In genomic region chr3:128875556-128876120, GRCh38 we compare ENCODE assay signal across 8 cellular contexts. TPM values are rescaled to one million over a fixed set of nuclear protein-coding genes. Genes with fewer than 3 reads are reported as not detected.
DNase-seq lines count a peak whose midpoint lies in the region; ATAC-seq and TF ChIP-seq lines count a peak whose summit lies in the region.

No MANE protein-coding gene starts in this region.

- H3K27ac ChIP-seq in smooth muscle cell (ENCODE audit: low read depth), result no peak overlapping the region

- H3K4me1 ChIP-seq in smooth muscle cell (ENCODE audit: low read depth), result peaks cover 18% of the 10 kb centered on the region

- H3K4me3 ChIP-seq in fibroblast of mammary gland (ENCODE audit: control insufficient read depth, low read depth, low read length) (no peak overlapping the region), smooth muscle cell (no peak overlapping the region)

- TF ChIP-seq CTCF in fibroblast of mammary gland (conservative IDR thresholded peaks at IDR 0.05; ENCODE audit: control insufficient read depth, insufficient read depth, low read depth, low read length) (peak; percentile 40), smooth muscle cell (IDR thresholded peaks at IDR 0.05; ENCODE audit: borderline replicate concordance, insufficient read depth, poor library complexity, severe bottlenecking) (peak; percentile 42)

- no peak overlapping the region for H3K9ac ChIP-seq in smooth muscle cell (ENCODE audit: low read depth)

- peaks cover 7% of the 10 kb centered on the region for H3K36me3 Mint-ChIP-seq in activated CD8-positive, alpha-beta memory T cell treated with anti-CD3 and anti-CD28 coated beads, Interleukin-2, amount 10 ng/mL, durations not matched to agents 7 days and 5 days

- CTCF ChIA-PET in activated CD8-positive, alpha-beta memory T cell treated with anti-CD3 and anti-CD28 coated beads, Interleukin-2, amount 10 ng/mL, durations not matched to agents 7 days and 5 days (lab: Charles Lee), result interaction anchor here (0.6 to 6.1 kb wide), 13 partner anchors 7 to 370 kb away, joined by 3 to 40 read pairs (median 4); no protein-coding TSS in a partner anchor

- H2AFZ ChIP-seq in smooth muscle cell (ENCODE audit: low read depth), result no peak overlapping the region

- 55% methylated on average over 12 of the region's 12 CpGs for WGBS in smooth muscle cell (ENCODE audit: low lambda C conversion rate)

- H3K36me3 ChIP-seq in smooth muscle cell (ENCODE audit: low read depth), result no peaks in the 10 kb centered on the region

- H3K27me3 Mint-ChIP-seq in activated CD8-positive, alpha-beta memory T cell treated with anti-CD3 and anti-CD28 coated beads, Interleukin-2, amount 10 ng/mL, durations not matched to agents 7 days and 5 days, result peaks cover 3% of the 10 kb centered on the region

- peak; percentile 31 for ATAC-seq in activated CD8-positive, alpha-beta memory T cell treated with anti-CD3 and anti-CD28 coated beads, Interleukin-2, amount 10 ng/mL, durations not matched to agents 7 days and 5 days
- no peak for ATAC-seq in HG02973 (IDR thresholded peaks at IDR 0.05; ENCODE audit: unreplicated experiment)
- ATAC-seq in GM21786 (IDR thresholded peaks at IDR 0.05; ENCODE audit: unreplicated experiment), result no peak

- H3K4me3 Mint-ChIP-seq in activated CD8-positive, alpha-beta memory T cell treated with anti-CD3 and anti-CD28 coated beads, Interleukin-2, amount 10 ng/mL, durations not matched to agents 7 days and 5 days, result no peak overlapping the region

- no peak overlapping the region for H3K4me2 ChIP-seq in smooth muscle cell

- H3K79me2 ChIP-seq in smooth muscle cell (ENCODE audit: low read depth), result peaks cover 10% of the 10 kb centered on the region

- H3K4me1 Mint-ChIP-seq in activated CD8-positive, alpha-beta memory T cell treated with anti-CD3 and anti-CD28 coated beads, Interleukin-2, amount 10 ng/mL, durations not matched to agents 7 days and 5 days, result peaks cover 34% of the 10 kb centered on the region

- H3K9me3 ChIP-seq in smooth muscle cell (replicated peaks; ENCODE audit: low read depth), result no peaks in the 10 kb centered on the region

- H3K27ac Mint-ChIP-seq in activated CD8-positive, alpha-beta memory T cell treated with anti-CD3 and anti-CD28 coated beads, Interleukin-2, amount 10 ng/mL, durations not matched to agents 7 days and 5 days, result no peak overlapping the region

- no peaks in the 10 kb centered on the region for H3F3A ChIP-seq in smooth muscle cell (ENCODE audit: low read depth)

- no peaks in the 10 kb centered on the region for H4K20me1 ChIP-seq in smooth muscle cell (ENCODE audit: low read depth)

- H3K9me3 Mint-ChIP-seq in activated CD8-positive, alpha-beta memory T cell treated with anti-CD3 and anti-CD28 coated beads, Interleukin-2, amount 10 ng/mL, durations not matched to agents 7 days and 5 days (ENCODE audit: low read depth), result no peaks in the 10 kb centered on the region

- DNase-seq in NCI-H2171 treated with DMSO at 0.1 percent for 48 hours (lab: John Stamatoyannopoulos, UW) (peak; percentile 9), NCI-H2171 (lab: John Stamatoyannopoulos, UW) (no peak), NCI-H2227 treated with DMSO at 0.1 percent for 48 hours (lab: John Stamatoyannopoulos, UW) (peak; percentile 9), fibroblast of mammary gland (ENCODE audit: low read depth) (no peak), smooth muscle cell (lab: John Stamatoyannopoulos, UW; ENCODE audit: unreplicated experiment) (no peak)
- peak; percentile 79 for DNase-seq in activated CD8-positive, alpha-beta memory T cell treated with anti-CD3 and anti-CD28 coated beads, Interleukin-2, amount 10 ng/mL, durations not matched to agents 7 days and 5 days

- H3K27me3 ChIP-seq in smooth muscle cell (ENCODE audit: low read depth), result no peaks in the 10 kb centered on the region

RNA-seq across cellular contexts. Expression of gene ACAD9, which starts 3.8 kb away (rescaled TPM):
- 10 to 100 TPM; 61.2 to 68.2 TPM for total RNA-seq in activated CD8-positive, alpha-beta memory T cell treated with anti-CD3 and anti-CD28 coated beads, Interleukin-2, amount 10 ng/mL, durations not matched to agents 7 days and 5 days
- total RNA-seq in smooth muscle cell, result 20.7 and 24.4 TPM in 2 replicates
- 24.5 and 27.7 TPM in 2 replicates for polyA plus RNA-seq in smooth muscle cell

Comparison
In these comparisons a context has a peak if more than half of its experiments do, and no peak if none do; other contexts are left out.
1. DNase-seq: peak in NCI-H2171 treated with DMSO at 0.1 percent for 48 hours (single experiment), NCI-H2227 treated with DMSO at 0.1 percent for 48 hours (single experiment) and activated CD8-positive, alpha-beta memory T cell treated with anti-CD3 and anti-CD28 coated beads, Interleukin-2, amount 10 ng/mL, durations not matched to agents 7 days and 5 days (single experiment); none in NCI-H2171 (single experiment), fibroblast of mammary gland (single experiment) and smooth muscle cell (single experiment).